In the genomic region with DNA sequence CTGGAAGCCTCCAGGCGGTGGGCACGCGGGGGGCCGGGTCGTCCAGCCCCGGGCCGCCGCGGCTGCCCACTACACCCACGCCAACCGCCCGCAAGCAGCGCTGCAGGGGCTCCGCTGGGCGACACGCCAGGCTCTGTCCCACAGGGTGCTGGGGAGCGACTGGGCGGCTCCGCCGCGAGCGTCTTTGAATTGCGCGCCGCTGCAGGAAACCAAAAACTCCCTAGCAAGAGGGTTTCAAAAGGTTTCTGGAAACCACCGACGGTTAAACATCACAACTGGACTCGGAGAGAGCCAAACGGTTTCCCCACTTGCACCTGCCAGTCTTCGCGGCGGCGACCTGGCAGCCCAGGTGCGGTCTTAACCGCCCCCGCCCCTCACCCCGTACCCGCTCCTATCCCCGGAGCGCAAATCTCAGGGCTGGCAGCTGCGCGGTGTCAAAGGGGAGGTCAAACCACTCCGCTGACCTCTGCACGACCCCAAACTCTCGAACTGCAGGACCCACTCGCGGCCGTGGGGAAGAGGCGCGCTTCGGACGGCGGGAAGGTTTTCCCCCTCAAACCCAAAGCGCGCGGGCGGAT, we compare ENCODE assay signal across 8 cellular contexts. TPM values are rescaled to one million over a fixed set of nuclear protein-coding genes. Genes with fewer than 3 reads are reported as not detected.
DNase-seq lines count a peak whose midpoint lies in the region; ATAC-seq, FAIRE-seq and TF ChIP-seq lines count a peak whose summit lies in the region.

No MANE protein-coding gene starts in this region.

- TF ChIP-seq RAD21 in GM12878 (IDR thresholded peaks at IDR 0.05; ENCODE audit: insufficient read depth, low read depth, low read length) = no peak
- TF ChIP-seq RAD21 in liver (IDR thresholded peaks at IDR 0.05) = no peak

- CTCF ChIA-PET in GM12878 (lab: Yijun Ruan, JAX) = interaction anchor here (1.0 kb wide), 1 partner anchor 58 kb away, joined by 6 read pairs; no protein-coding TSS in a partner anchor

- FAIRE-seq in GM12878 (lab: Jason Lieb, UNC) = no peak

- H3K9me3 ChIP-seq in GM12878 (replicated peaks; ENCODE audit: control insufficient read depth, insufficient read depth, low read length) = no peaks in the 10 kb centered on the region; the same call in 2 of the 3 replicates
- no peaks in the 10 kb centered on the region for H3K9me3 ChIP-seq in liver (ENCODE audit: control insufficient read depth in 4 of 4, low read length in 3 of 4)

- SMC1A ChIA-PET in GM12878 (lab: Charles Lee; ENCODE audit: uncharacterized antibody, unreplicated experiment) = interaction anchor here (0.6 to 1.2 kb wide), 4 partner anchors 9 to 120 kb away, joined by 3 to 5 read pairs (median 3); no protein-coding TSS in a partner anchor

- H3K27ac ChIP-seq in GM12878 (ENCODE audit: control insufficient read depth, insufficient read depth) (peak overlapping the region; percentile 40; the same call in 1 of the 2 replicates), liver (ENCODE audit: low read depth in 1 of 2, low read length in 2 of 2) (peak overlapping the region; percentile 43 to 73)

- H3K79me2 ChIP-seq in GM12878 (ENCODE audit: control insufficient read depth, insufficient read depth, low read length) = 0 out of 2 replicates have a peak, but pooled peaks cover 2% of the 10 kb centered on the region

- ATAC-seq in HG03045 (IDR thresholded peaks at IDR 0.05; ENCODE audit: unreplicated experiment) = peak; percentile 46
- peak; percentile 53 for ATAC-seq in GM12878

- no peaks in the 10 kb centered on the region for H4K20me1 ChIP-seq in GM12878 (ENCODE audit: control insufficient read depth, insufficient read depth)

- under 1% methylated on average over 56 of the region's 57 CpGs for WGBS in GM12878 (ENCODE audit: insufficient coverage, insufficient replicate concordance, low lambda C conversion rate, missing lambda C conversion rate)
- WGBS in liver = 2% methylated on average over 57 of the region's 57 CpGs

- peak overlapping the region; percentile 85 for H3K4me3 ChIP-seq in GM12878
- peak overlapping the region; percentile 18 to 52 (median 49) for H3K4me3 ChIP-seq in liver (ENCODE audit: low read depth in 1 of 3, low read length in 3 of 3)

- TF ChIP-seq EP300 in GM12878 (IDR thresholded peaks at IDR 0.05; ENCODE audit: borderline replicate concordance in 1 of 2, control insufficient read depth in 1 of 2, low read depth in 2 of 2, low read length in 2 of 2) = peak; percentile 29 to 63; a peak in 3 of 4 replicates

- TF ChIP-seq CTCF in GM12878 (IDR thresholded peaks at IDR 0.05 in 2 of 3, conservative IDR thresholded peaks at IDR 0.05 in 1 of 3; ENCODE audit: control insufficient read depth in 2 of 3, extremely low read depth in 1 of 3, insufficient read depth in 1 of 3, low read depth in 3 of 3, low read length in 3 of 3) (no peak), liver (IDR thresholded peaks at IDR 0.05; ENCODE audit: low read depth, low read length, missing input control) (no peak)

- no TSS peak for BruUV-seq in GM12878 (replicated peaks; lab: Mats Ljungman, UMichigan)

- intact Hi-C loops in GM12878 (cut with micrococcal nuclease; ENCODE audit: unreplicated experiment) = loop anchor here (1.0 to 5.0 kb wide), 7 partner anchors 60 to 262 kb away; a partner anchor contains a TSS

- in situ Hi-C loops in GM12878 (cut with MboI) = loop anchor here (5.0 kb wide), 1 partner anchor 200 kb away; no protein-coding TSS in a partner anchor

- RAD21 ChIA-PET in GM12878 (lab: Charles Lee; ENCODE audit: unreplicated experiment) = interaction anchor here (0.8 to 1.2 kb wide), 4 partner anchors 13 to 60 kb away, joined by 3 to 4 read pairs (median 3); no protein-coding TSS in a partner anchor

- peaks cover 0 to 12% of the 10 kb centered on the region in 2 experiments for H3K27me3 ChIP-seq in GM12878 (replicated peaks in 1 of 2; ENCODE audit: control insufficient read depth in 2 of 2, insufficient read depth in 2 of 2, low read length in 1 of 2)
- peaks cover 0 to 6% (median 1%) of the 10 kb centered on the region in 4 donors for H3K27me3 ChIP-seq in liver (ENCODE audit: control insufficient read depth in 4 of 4, insufficient read depth in 4 of 4, low read length in 3 of 4)

- POLR2A ChIA-PET in GM12878 (lab: Charles Lee) = interaction anchor here (0.8 to 1.2 kb wide), 6 partner anchors 9 to 95 kb away, joined by 3 to 6 read pairs (median 4); no protein-coding TSS in a partner anchor

- DNase-seq in NCI-H82 (lab: John Stamatoyannopoulos, UW) (peak; percentile 27), NCI-H82 treated with DMSO at 0.1 percent for 48 hours (lab: John Stamatoyannopoulos, UW; ENCODE audit: unreplicated experiment) (no peak), SW480 (ENCODE audit: low spot score) (peak; percentile 17), GM12878 (ENCODE audit: low read depth, low spot score) (no peak), HT-29 (ENCODE audit: low spot score) (no peak)
- DNase-seq in stimulated activated CD8-positive, alpha-beta memory T cell treated with anti-CD3 and anti-CD28 coated beads, Interleukin-4, amount 100 ng/mL, for 24 hours (ENCODE audit: low read depth) = peak; percentile 38

- TF ChIP-seq POLR2A in GM12878 (IDR thresholded peaks at IDR 0.05; ENCODE audit: low read depth, low read length) = peak; percentile 16

- peaks cover 2% of the 10 kb centered on the region; the same call in 1 of the 2 replicates for H3K4me1 ChIP-seq in GM12878 (ENCODE audit: control insufficient read depth, insufficient read depth, low read length)
- peaks cover 10 to 26% (median 17%) of the 10 kb centered on the region in 4 donors for H3K4me1 ChIP-seq in liver (ENCODE audit: control insufficient read depth in 4 of 4, insufficient read depth in 4 of 4, low read length in 3 of 4)

- H2AFZ ChIP-seq in GM12878 (ENCODE audit: control insufficient read depth, low read depth, low read length) = no peak overlapping the region; the same call in 1 of the 2 replicates

- peaks cover 0 to 4% of the 10 kb centered on the region in 2 experiments; a peak in 2 of 4 replicates for H3K36me3 ChIP-seq in GM12878 (ENCODE audit: control insufficient read depth in 2 of 2, insufficient read depth in 2 of 2, low read length in 1 of 2)
- no peaks in the 10 kb centered on the region for H3K36me3 ChIP-seq in liver (ENCODE audit: control insufficient read depth in 4 of 4, insufficient read depth in 3 of 4, low read depth in 1 of 4, low read length in 3 of 4)

- H3K9ac ChIP-seq in GM12878 (ENCODE audit: control insufficient read depth, insufficient read depth, low read length) (peak overlapping the region; percentile 57), liver (ENCODE audit: low read depth in 1 of 2, low read length in 2 of 2) (no peak overlapping the region)

- H3K4me2 ChIP-seq in GM12878 (ENCODE audit: control insufficient read depth, insufficient read depth) = peak overlapping the region; percentile 95

TF ChIP-seq in GM12878, 131 proteins besides CTCF, POLR2A, EP300 and RAD21 (continues in another document):
- TF ChIP-seq HCFC1 (IDR thresholded peaks at IDR 0.05; ENCODE audit: low read length) (peak; percentile 15; the same call in 1 of the 2 replicates), SUPT20H (IDR thresholded peaks at IDR 0.05; ENCODE audit: borderline replicate concordance, control insufficient read depth, low read depth, low read length) (no peak), HDGF (IDR thresholded peaks at IDR 0.05) (peak; percentile 57; the same call in 1 of the 2 replicates)
- TF ChIP-seq, protein P1, sequence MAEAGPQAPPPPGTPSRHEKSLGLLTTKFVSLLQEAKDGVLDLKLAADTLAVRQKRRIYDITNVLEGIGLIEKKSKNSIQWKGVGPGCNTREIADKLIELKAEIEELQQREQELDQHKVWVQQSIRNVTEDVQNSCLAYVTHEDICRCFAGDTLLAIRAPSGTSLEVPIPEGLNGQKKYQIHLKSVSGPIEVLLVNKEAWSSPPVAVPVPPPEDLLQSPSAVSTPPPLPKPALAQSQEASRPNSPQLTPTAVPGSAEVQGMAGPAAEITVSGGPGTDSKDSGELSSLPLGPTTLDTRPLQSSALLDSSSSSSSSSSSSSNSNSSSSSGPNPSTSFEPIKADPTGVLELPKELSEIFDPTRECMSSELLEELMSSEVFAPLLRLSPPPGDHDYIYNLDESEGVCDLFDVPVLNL (IDR thresholded peaks at IDR 0.05; ENCODE audit: low read depth, low read length) = peak; percentile 91

TF ChIP-seq in liver, 16 proteins besides CTCF, POLR2A, EP300 and RAD21:
- TF ChIP-seq JUND (IDR thresholded peaks at IDR 0.05) = no peak
- TF ChIP-seq, protein P2, sequence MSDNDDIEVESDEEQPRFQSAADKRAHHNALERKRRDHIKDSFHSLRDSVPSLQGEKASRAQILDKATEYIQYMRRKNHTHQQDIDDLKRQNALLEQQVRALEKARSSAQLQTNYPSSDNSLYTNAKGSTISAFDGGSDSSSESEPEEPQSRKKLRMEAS (IDR thresholded peaks at IDR 0.05) = no peak

RNA-seq across cellular contexts. Expression of a gene that starts 1.0 kb away (rescaled TPM):
- total RNA-seq in GM12878 (2013; cell fraction: nucleolus; rRNA removed) = 345 and 356 TPM in 2 replicates
- total RNA-seq in GM12878 (2014; rRNA removed) (53.3 and 59.5 TPM in 2 replicates), GM12878 (2014; rRNA removed; fragmentation: Illumina TruSeq; extraction: Trizol) (47.2 and 48.7 TPM in 2 replicates), GM12878 (2021) (45.9 and 49.6 TPM in 2 replicates), liver (1 to 10 TPM; 5.0 to 9.0 TPM)
- polyA plus RNA-seq in GM12878 (2011; ENCODE audit: low read depth) = 11.9 TPM
- polyA plus RNA-seq in GM12878 (2011; rRNA removed) (489 and 749 TPM in 2 replicates), GM12878 (2014; fragmentation: Illumina TruSeq; extraction: Trizol) (69.2 and 78.8 TPM in 2 replicates), GM12878 (2014; fragmentation: Nextera tagmentation; extraction: Ambion mirVana) (10 to 100 TPM; 31.1 to 32.3 TPM), GM12878 (2014; rRNA removed) (56.7 and 65.7 TPM in 2 replicates), GM12878 (2016; fragmentation: Nextera tagmentation; extraction: Ambion mirVana) (10 to 100 TPM; 52.1 to 55.7 TPM), liver (1 to 10 TPM; 5.8 to 6.4 TPM)
- 908 and 922 TPM in 2 replicates for polyA plus RNA-seq in GM12878 (2011; cell fraction: cytosol; rRNA removed)
- 473 and 829 TPM in 2 replicates for polyA plus RNA-seq in GM12878 (2011; cell fraction: nucleus; rRNA removed)
- polyA plus RNA-seq in GM12878 (2012) = 11.9 and 13.5 TPM in 2 replicates
- polyA minus RNA-seq in GM12878 (2011; rRNA and poly(A)+ RNA removed) = 1,227 and 1,449 TPM in 2 replicates
- polyA minus RNA-seq in GM12878 (2011; cell fraction: cytosol; rRNA and poly(A)+ RNA removed) = 271 and 274 TPM in 2 replicates
- 348 and 356 TPM in 2 replicates for polyA minus RNA-seq in GM12878 (2011; cell fraction: nucleus; rRNA and poly(A)+ RNA removed)
- 4.9 and 5.4 TPM in 2 replicates for total RNA-seq in HT-29 (2014; rRNA removed; shearing (Covaris generic))

Comparison
In these comparisons a context has a peak if more than half of its experiments do, and no peak if none do; other contexts are left out.
1. DNase-seq: peak in NCI-H82 (single experiment), SW480 (single experiment) and stimulated activated CD8-positive, alpha-beta memory T cell treated with anti-CD3 and anti-CD28 coated beads, Interleukin-4, amount 100 ng/mL, for 24 hours (single experiment); none in NCI-H82 treated with DMSO at 0.1 percent for 48 hours (single experiment), GM12878 (single experiment) and HT-29 (single experiment).